In the genomic region with DNA sequence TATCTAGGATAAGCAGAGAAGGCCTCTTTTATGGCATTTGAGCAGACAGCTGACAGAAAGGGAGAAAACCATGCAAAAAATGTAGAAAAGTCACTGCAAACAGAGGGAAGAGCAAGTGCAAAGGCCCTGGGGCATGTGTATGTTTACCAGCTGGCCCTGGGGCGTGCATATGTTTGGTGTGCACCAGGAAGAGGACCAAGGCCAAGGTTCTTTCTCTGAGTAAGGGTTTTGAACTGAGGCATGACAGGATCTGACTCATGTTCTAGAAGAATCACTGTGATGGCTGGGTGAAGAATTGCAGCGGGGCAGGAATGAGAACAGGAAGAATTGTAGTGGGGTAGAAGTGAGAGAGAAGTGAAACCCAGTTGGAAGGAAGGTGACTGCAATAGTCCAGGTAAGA, we compare ENCODE assay signal across 2 cellular contexts.
TF ChIP-seq lines count a peak whose summit lies in the region.

No MANE protein-coding gene starts in this region.

TF ChIP-seq in HepG2, 621 proteins besides CTCF, POLR2A, EP300 and RAD21 (continued from another document):
- TF ChIP-seq ZNF460 (CRISPR knock-in tag; IDR thresholded peaks at IDR 0.05; ENCODE audit: borderline replicate concordance), result no peak
- TF ChIP-seq ZMYM3 (CRISPR knock-in tag; IDR thresholded peaks at IDR 0.05), result peak; percentile 80; the same call in 1 of the 2 replicates

TF ChIP-seq in K562, 482 proteins besides CTCF, POLR2A, EP300 and RAD21 (continued from another document):
- TF ChIP-seq RBM25 (IDR thresholded peaks at IDR 0.05; ENCODE audit: low read depth, low read length, severe bottlenecking), result peak; percentile 72
TF ChIP-seq in K562: peak in this region for 1.
